Comparison of ENCODE assay signal across 30 cellular contexts in the genomic region with DNA sequence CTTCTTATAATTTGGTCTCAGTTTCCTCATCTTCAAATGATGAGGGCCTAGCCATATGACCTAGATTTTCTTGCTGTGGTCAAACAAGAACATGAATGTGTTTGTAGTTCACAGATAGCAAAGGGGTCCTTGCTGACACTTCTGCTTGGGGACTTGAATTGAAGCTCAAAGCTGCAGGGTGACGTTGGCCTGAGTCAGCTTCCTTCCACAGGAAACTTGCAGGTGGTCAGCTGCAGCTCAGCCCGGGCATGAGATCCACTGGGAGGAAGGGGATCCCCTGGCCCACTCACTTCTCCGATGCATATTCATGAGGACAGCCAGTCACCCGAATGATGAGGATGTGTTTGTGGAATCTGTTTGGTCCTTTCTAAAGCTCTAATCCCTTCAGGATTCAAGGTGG. TPM values are rescaled to one million over a fixed set of nuclear protein-coding genes. Genes with fewer than 3 reads are reported as not detected.
DNase-seq lines count a peak whose midpoint lies in the region; ATAC-seq and TF ChIP-seq lines count a peak whose summit lies in the region.
"Had no signal": no experiment of that assay in that cellular context is flagged by ENCODE, and none has a peak within 500 bp of the region (broad histone marks: within the 10 kb centered on the region; RNA-seq: fewer than 3 reads in every experiment).

No MANE protein-coding gene starts in this region.

- POLR2A ChIA-PET in A673 (lab: Charles Lee; ENCODE audit: low non-redundant PET): no interaction called here
- POLR2A ChIA-PET in naive thymus-derived CD4-positive, alpha-beta T cell (lab: Charles Lee): interaction anchor here (1.2 kb wide), 1 partner anchor 65 kb away, joined by 4 read pairs; no protein-coding TSS in a partner anchor

- no peaks in the 10 kb centered on the region for H3K27me3 ChIP-seq in A673 (replicated peaks; ENCODE audit: insufficient read depth, low read depth, low read length, poor library complexity)
- H3K27me3 ChIP-seq in naive thymus-derived CD4-positive, alpha-beta T cell (ENCODE audit: control insufficient read depth in 2 of 2, insufficient read depth in 2 of 2, low read length in 2 of 2): no peaks in the 10 kb centered on the region
- H3K27me3 ChIP-seq: gastrocnemius medialis, SJCRH30, upper lobe of left lung had no signal

- no peak for ATAC-seq in HG03342 (IDR thresholded peaks at IDR 0.05; ENCODE audit: unreplicated experiment)
- ATAC-seq in naive thymus-derived CD4-positive, alpha-beta T cell: no peak
- ATAC-seq: activated T-cell treated with anti-CD3 and anti-CD28 coated beads, Interleukin-2, amount 50 U/mL, for 4 hours; CD8-positive, alpha-beta T cell; gastrocnemius medialis; mucosa of descending colon had no signal

- CTCF ChIA-PET in A673 (lab: Charles Lee): no interaction called here
- CTCF ChIA-PET in naive thymus-derived CD4-positive, alpha-beta T cell (lab: Charles Lee): no interaction called here

- in situ Hi-C loops in astrocyte of the spinal cord (cut with HindIII; ENCODE audit: low sequenced_read_pairs): no loop called here

- TF ChIP-seq CTCF in A673 (conservative IDR thresholded peaks at IDR 0.05; ENCODE audit: low read depth, low read length): no peak
- TF ChIP-seq CTCF in NB4 (IDR thresholded peaks at IDR 0.05; ENCODE audit: low read depth, low read length): no peak
- TF ChIP-seq CTCF in astrocyte of the spinal cord (IDR thresholded peaks at IDR 0.05; ENCODE audit: low read depth, low read length): no peak

- no peaks in the 10 kb centered on the region for H3K36me3 ChIP-seq in A673 (ENCODE audit: insufficient read depth, low read length, poor library complexity, severe bottlenecking)
- no peaks in the 10 kb centered on the region for H3K36me3 ChIP-seq in naive thymus-derived CD4-positive, alpha-beta T cell (ENCODE audit: control insufficient read depth in 2 of 3, insufficient read depth in 3 of 3, low read length in 3 of 3)
- H3K36me3 ChIP-seq: gastrocnemius medialis, SJCRH30, upper lobe of left lung, WERI-Rb-1 had no signal

- no peak for TF ChIP-seq POLR2A in NB4 (IDR thresholded peaks at IDR 0.05; ENCODE audit: extremely low read depth, insufficient read length)

- peaks cover 0 to 7% (median 0%) of the 10 kb centered on the region in 5 donors for H3K27me3 Mint-ChIP-seq in naive thymus-derived CD4-positive, alpha-beta T cell
- H3K27me3 Mint-ChIP-seq: activated naive CD8-positive, alpha-beta T cell treated with anti-CD3 and anti-CD28 coated beads, Interleukin-2, amount 10 ng/mL, durations not matched to agents 7 days and 5 days had no signal

- DNase-seq in A673 (ENCODE audit: low spot score): peak; percentile 51
- peak; percentile 14 for DNase-seq in NB4 (ENCODE audit: low read depth)
- DNase-seq in astrocyte of the spinal cord (ENCODE audit: low read depth, low spot score): peak; percentile 38
- peak; percentile 24 for DNase-seq in kidney tubule cell (ENCODE audit: low spot score)
- no peak for DNase-seq in GM03348 (ENCODE audit: low spot score)
- DNase-seq in NCI-H2081 treated with DMSO at 0.1 percent for 48 hours (lab: John Stamatoyannopoulos, UW): no peak
- no peak for DNase-seq in naive thymus-derived CD4-positive, alpha-beta T cell
- DNase-seq: activated CD4-positive, alpha-beta T cell treated with anti-CD3 and anti-CD28 coated beads for 48 hours; activated gamma-delta T cell treated with Interleukin-2 at 50 U/mL for 16 hours; activated naive CD8-positive, alpha-beta T cell treated with anti-CD3 and anti-CD28 coated beads, Interleukin-2, amount 10 ng/mL, durations not matched to agents 7 days and 5 days; activated T-cell treated with anti-CD3 and anti-CD28 coated beads, Interleukin-2, amount 50 U/mL, for 4 hours; CD8-positive, alpha-beta T cell; DMS 273 treated with DMSO at 0.1 percent for 48 hours; EL; gastrocnemius medialis; H7; mucosa of descending colon; NCI-H1417; NCI-H2029 treated with DMSO at 0.1 percent for 48 hours; NCI-H526; SJCRH30; stimulated activated naive CD4-positive, alpha-beta T cell; SW 1271; T-helper 9 cell; upper lobe of left lung; WERI-Rb-1 had no signal

- H3K9me3 Mint-ChIP-seq in naive thymus-derived CD4-positive, alpha-beta T cell: peaks cover 0 to 5% (median 0%) of the 10 kb centered on the region in 11 donors
- H3K9me3 Mint-ChIP-seq: activated naive CD8-positive, alpha-beta T cell treated with anti-CD3 and anti-CD28 coated beads, Interleukin-2, amount 10 ng/mL, durations not matched to agents 7 days and 5 days; activated T-cell treated with anti-CD3 and anti-CD28 coated beads, Interleukin-2, amount 50 U/mL, for 4 hours; CD8-positive, alpha-beta T cell; nephron had no signal

- intact Hi-C loops in A673 (cut with micrococcal nuclease; ENCODE audit: unreplicated experiment): no loop called here
- intact Hi-C loops in naive thymus-derived CD4-positive, alpha-beta T cell (cut with micrococcal nuclease): no loop called here

- H3K27ac ChIP-seq in A673 (ENCODE audit: low read depth, low read length, poor library complexity, severe bottlenecking): no peak overlapping the region
- H3K27ac ChIP-seq in naive thymus-derived CD4-positive, alpha-beta T cell (ENCODE audit: low read depth, low read length): no peak overlapping the region
- H3K27ac ChIP-seq: gastrocnemius medialis, KMS-11, SJCRH30, upper lobe of left lung, WERI-Rb-1 had no signal

- H3K36me3 Mint-ChIP-seq in naive thymus-derived CD4-positive, alpha-beta T cell: no peaks in the 10 kb centered on the region
- H3K36me3 Mint-ChIP-seq: activated naive CD8-positive, alpha-beta T cell treated with anti-CD3 and anti-CD28 coated beads, Interleukin-2, amount 10 ng/mL, durations not matched to agents 7 days and 5 days; CD8-positive, alpha-beta T cell had no signal

- no TSS peak for BruUV-seq in A673 (replicated peaks; lab: Mats Ljungman, UMichigan)

- H3K4me1 Mint-ChIP-seq in naive thymus-derived CD4-positive, alpha-beta T cell: peaks cover 0 to 6% (median 5%) of the 10 kb centered on the region in 7 donors

- H3K4me3 ChIP-seq in A673 (ENCODE audit: low read depth, low read length, poor library complexity, severe bottlenecking): no peak overlapping the region
- no peak overlapping the region for H3K4me3 ChIP-seq in NB4 (ENCODE audit: low read depth, low read length)
- no peak overlapping the region for H3K4me3 ChIP-seq in astrocyte of the spinal cord (ENCODE audit: low read depth, low read length)
- H3K4me3 ChIP-seq in naive thymus-derived CD4-positive, alpha-beta T cell (ENCODE audit: low read length): no peak overlapping the region
- H3K4me3 ChIP-seq: gastrocnemius medialis, lung, mucosa of descending colon, SJCRH30, upper lobe of left lung had no signal

- H3K27ac Mint-ChIP-seq in naive thymus-derived CD4-positive, alpha-beta T cell: no peak overlapping the region
- H3K27ac Mint-ChIP-seq: activated naive CD8-positive, alpha-beta T cell treated with anti-CD3 and anti-CD28 coated beads, Interleukin-2, amount 10 ng/mL, durations not matched to agents 7 days and 5 days; CD8-positive, alpha-beta T cell; nephron had no signal

- no peak overlapping the region for H3K4me3 Mint-ChIP-seq in naive thymus-derived CD4-positive, alpha-beta T cell
- H3K4me3 Mint-ChIP-seq: activated naive CD8-positive, alpha-beta T cell treated with anti-CD3 and anti-CD28 coated beads, Interleukin-2, amount 10 ng/mL, durations not matched to agents 7 days and 5 days; activated T-cell treated with anti-CD3 and anti-CD28 coated beads, Interleukin-2, amount 50 U/mL, for 4 hours; CD8-positive, alpha-beta T cell; nephron had no signal

- H3K4me1 ChIP-seq in A673 (ENCODE audit: insufficient read depth, low read length, poor library complexity, severe bottlenecking): no peaks in the 10 kb centered on the region
- no peaks in the 10 kb centered on the region for H3K4me1 ChIP-seq in naive thymus-derived CD4-positive, alpha-beta T cell (ENCODE audit: control insufficient read depth in 2 of 2, insufficient read depth in 2 of 2, low read length in 2 of 2)
- H3K4me1 ChIP-seq: gastrocnemius medialis, SJCRH30 had no signal

- H3K9me3 ChIP-seq in A673 (ENCODE audit: low read depth, low read length, poor library complexity, severe bottlenecking): no peaks in the 10 kb centered on the region
- no peaks in the 10 kb centered on the region for H3K9me3 ChIP-seq in naive thymus-derived CD4-positive, alpha-beta T cell (ENCODE audit: control insufficient read depth in 2 of 3, low read length in 3 of 3)
- H3K9me3 ChIP-seq: gastrocnemius medialis, mucosa of descending colon, SJCRH30, upper lobe of left lung had no signal

RNA-seq across cellular contexts. Expression of gene AXIN2, which starts 42.6 kb away (rescaled TPM):
- 10.7 and 15.2 TPM in 2 replicates for total RNA-seq in A673 (2021)
- total RNA-seq in naive thymus-derived CD4-positive, alpha-beta T cell: 10 to 100 TPM in 4 of 5 experiments, 1 to 10 TPM in 1; 7.4 to 63.4 (median 39.5) TPM
- polyA plus RNA-seq in naive thymus-derived CD4-positive, alpha-beta T cell: 10 to 100 TPM; 10.5 to 16.2 TPM

Comparison
In these comparisons a context has a peak if more than half of its experiments do, and no peak if none do; other contexts are left out.
1. DNase-seq: peak in A673 (single experiment), NB4 (single experiment), astrocyte of the spinal cord (single experiment) and kidney tubule cell (single experiment); none in GM03348 (single experiment), NCI-H2081 treated with DMSO at 0.1 percent for 48 hours (single experiment) and naive thymus-derived CD4-positive, alpha-beta T cell (0 of 9).